In genomic region chr4:6621556-6621927, GRCh38 we compare ENCODE assay signal across 19 cellular contexts.
"Had no signal": no experiment of that assay in that cellular context is flagged by ENCODE, and none has a peak within 500 bp of the region (broad histone marks: within the 10 kb centered on the region; RNA-seq: fewer than 3 reads in every experiment).

No MANE protein-coding gene starts in this region.

- H3K27ac ChIP-seq: ascending aorta, brain microvascular endothelial cell, esophagus muscularis mucosa, left ventricle myocardium inferior, thyroid gland, WERI-Rb-1 had no signal

- H3K36me3 ChIP-seq: brain microvascular endothelial cell had no signal

- H3K4me3 ChIP-seq: ascending aorta, esophagus muscularis mucosa, left ventricle myocardium inferior, thyroid gland had no signal

- H3K27me3 ChIP-seq: ascending aorta, brain microvascular endothelial cell, esophagus muscularis mucosa, thyroid gland had no signal

- H3K4me1 ChIP-seq: ascending aorta, esophagus muscularis mucosa, left ventricle myocardium inferior, thyroid gland had no signal

- DNase-seq: activated CD4-positive, alpha-beta T cell treated with anti-CD3 and anti-CD28 coated beads, Interleukin-2, amount 10 ng/mL, durations not matched to agents 7 days and 5 days; activated CD4-positive, CD25-positive, alpha-beta regulatory T cell treated with anti-CD3 and anti-CD28 coated beads, Interleukin-2, amount 50 U/mL, for 72 hours; activated CD8-positive, alpha-beta memory T cell treated with anti-CD3 and anti-CD28 coated beads, Interleukin-2, amount 10 ng/mL, durations not matched to agents 7 days and 5 days; activated CD8-positive, alpha-beta T cell treated with anti-CD3 and anti-CD28 coated beads for 36 hours; activated gamma-delta T cell; activated naive CD4-positive, alpha-beta T cell treated with anti-CD3 and anti-CD28 coated beads, Interleukin-2, amount 50 U/mL, for 16 hours; brain microvascular endothelial cell; central memory CD4-positive, alpha-beta T cell; effector memory CD4-positive, alpha-beta T cell; hippocampal formation; left ventricle myocardium inferior; mammary epithelial cell; stimulated activated CD4-positive, alpha-beta T cell treated with anti-CD3 and anti-CD28 coated beads, Interleukin-4, amount 100 ng/mL, for 4 hours; stimulated activated naive CD8-positive, alpha-beta T cell treated with anti-CD3 and anti-CD28 coated beads, Interleukin-15, Interleukin-2, amounts not matched to agents 100 U/mL and 50 U/mL, for 24 hours; T-cell; thyroid gland; WERI-Rb-1 had no signal

- ATAC-seq: activated CD8-positive, alpha-beta memory T cell treated with anti-CD3 and anti-CD28 coated beads, Interleukin-2, amount 10 ng/mL, durations not matched to agents 7 days and 5 days; activated CD8-positive, alpha-beta T cell treated with anti-CD3 and anti-CD28 coated beads for 36 hours; stimulated activated naive CD8-positive, alpha-beta T cell treated with anti-CD3 and anti-CD28 coated beads, Interleukin-15, Interleukin-2, amounts not matched to agents 100 U/mL and 50 U/mL, for 24 hours had no signal

- H3K9me3 ChIP-seq: ascending aorta, esophagus muscularis mucosa, left ventricle myocardium inferior, thyroid gland had no signal
